Comparison of ENCODE assay signal across 23 cellular contexts in the genomic region with DNA sequence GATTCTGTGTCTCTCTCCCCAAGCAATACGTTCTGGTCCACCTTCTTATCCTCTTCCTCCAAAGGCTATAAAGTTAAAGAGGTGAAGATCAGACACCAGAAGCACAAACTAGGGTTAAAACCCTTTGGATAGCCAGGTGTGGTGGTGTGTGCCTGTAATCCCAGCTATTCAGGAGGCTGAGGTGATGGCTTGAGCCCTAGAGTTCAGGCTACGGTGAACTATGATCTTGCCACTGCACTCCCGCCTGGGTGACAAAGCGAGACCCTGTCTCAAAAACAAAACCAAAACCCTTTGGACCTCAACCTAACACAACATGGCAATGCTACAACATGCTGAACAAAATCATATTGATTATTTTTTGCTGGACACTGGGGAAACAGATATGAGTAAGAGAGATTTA. TPM values are rescaled to one million over a fixed set of nuclear protein-coding genes. Genes with fewer than 3 reads are reported as not detected.
DNase-seq lines count a peak whose midpoint lies in the region; ATAC-seq and TF ChIP-seq lines count a peak whose summit lies in the region.
"Had no signal": no experiment of that assay in that cellular context is flagged by ENCODE, and none has a peak within 500 bp of the region (broad histone marks: within the 10 kb centered on the region; RNA-seq: fewer than 3 reads in every experiment).

No MANE protein-coding gene starts in this region.

- TF ChIP-seq CTCF in DND-41 (IDR thresholded peaks at IDR 0.05; ENCODE audit: borderline replicate concordance, extremely low read depth, low read length, poor library complexity, severe bottlenecking) (no peak), liver (IDR thresholded peaks at IDR 0.05; ENCODE audit: low read depth, low read length, missing input control) (no peak), GM10266 (IDR thresholded peaks at IDR 0.05; ENCODE audit: control insufficient read depth, insufficient read depth, low read depth, missing control alignments) (no peak)

- POLR2A ChIA-PET in activated CD8-positive, alpha-beta T cell treated with anti-CD3 and anti-CD28 coated beads, Interleukin-2, amount 10 ng/mL, durations not matched to agents 7 days and 5 days (lab: Charles Lee): no interaction called here

- DNase-seq in CD4-positive, CD25-positive, alpha-beta regulatory T cell: no peak
- DNase-seq in DND-41 (no peak), H4 (ENCODE audit: low spot score) (no peak), GM10266 (ENCODE audit: extremely low spot score) (no peak), inferior parietal cortex (ENCODE audit: extremely low spot score) (no peak)
- DNase-seq in activated CD8-positive, alpha-beta T cell treated with anti-CD3 and anti-CD28 coated beads, Interleukin-2, amount 10 ng/mL, durations not matched to agents 7 days and 5 days: no peak
- DNase-seq: activated CD4-positive, alpha-beta T cell treated with anti-CD3 and anti-CD28 coated beads, Interleukin-2, amount 10 ng/mL, durations not matched to agents 7 days and 5 days; activated T-cell treated with anti-CD3 and anti-CD28 coated beads for 4 hours; Calu3; colonic mucosa; glutamatergic neuron; left colon; midbrain; NCI-H146; NCI-H2171; NCI-H526 treated with DMSO at 0.1 percent for 48 hours; SHP77; small intestine; upper lobe of left lung had no signal

- CTCF ChIA-PET in activated CD8-positive, alpha-beta T cell treated with anti-CD3 and anti-CD28 coated beads, Interleukin-2, amount 10 ng/mL, durations not matched to agents 7 days and 5 days (lab: Charles Lee): no interaction called here

- no peak overlapping the region for H3K4me2 ChIP-seq in DND-41 (ENCODE audit: insufficient read depth, low read length)
- H3K4me2 ChIP-seq: neural progenitor cell had no signal

- peaks cover 100% of the 10 kb centered on the region for H3K79me2 ChIP-seq in DND-41 (ENCODE audit: insufficient read depth, low read length)

- peak overlapping the region in 1 of 4 donors; percentile 47 for H3K4me3 Mint-ChIP-seq in CD4-positive, CD25-positive, alpha-beta regulatory T cell
- H3K4me3 Mint-ChIP-seq in activated CD8-positive, alpha-beta T cell treated with anti-CD3 and anti-CD28 coated beads, Interleukin-2, amount 10 ng/mL, durations not matched to agents 7 days and 5 days: no peak overlapping the region
- H3K4me3 Mint-ChIP-seq: activated CD4-positive, alpha-beta T cell treated with anti-CD3 and anti-CD28 coated beads, Interleukin-2, amount 10 ng/mL, durations not matched to agents 7 days and 5 days; brain; neural progenitor cell had no signal

- peaks cover 35 to 88% (median 69%) of the 10 kb centered on the region in 4 donors for H3K4me1 Mint-ChIP-seq in CD4-positive, CD25-positive, alpha-beta regulatory T cell
- H3K4me1 Mint-ChIP-seq in activated CD8-positive, alpha-beta T cell treated with anti-CD3 and anti-CD28 coated beads, Interleukin-2, amount 10 ng/mL, durations not matched to agents 7 days and 5 days (ENCODE audit: low read depth): peaks cover 44% of the 10 kb centered on the region
- H3K4me1 Mint-ChIP-seq: neural progenitor cell had no signal

- peak overlapping the region; percentile 53 to 80 (median 68) for H3K27ac Mint-ChIP-seq in CD4-positive, CD25-positive, alpha-beta regulatory T cell
- peak overlapping the region; percentile 11 for H3K27ac Mint-ChIP-seq in activated CD8-positive, alpha-beta T cell treated with anti-CD3 and anti-CD28 coated beads, Interleukin-2, amount 10 ng/mL, durations not matched to agents 7 days and 5 days
- H3K27ac Mint-ChIP-seq: activated CD4-positive, alpha-beta T cell treated with anti-CD3 and anti-CD28 coated beads, Interleukin-2, amount 10 ng/mL, durations not matched to agents 7 days and 5 days; neural progenitor cell had no signal

- TF ChIP-seq RAD21 in liver (IDR thresholded peaks at IDR 0.05): no peak

- no peak overlapping the region for H2AFZ ChIP-seq in DND-41 (ENCODE audit: low read depth, low read length)
- H2AFZ ChIP-seq: neural progenitor cell had no signal

- peaks cover 35% of the 10 kb centered on the region for H3K36me3 ChIP-seq in CD4-positive, CD25-positive, alpha-beta regulatory T cell (ENCODE audit: control insufficient read depth, insufficient read depth, low read length)
- H3K36me3 ChIP-seq in DND-41 (ENCODE audit: insufficient read depth, low read length) (peaks cover 50% of the 10 kb centered on the region), liver (ENCODE audit: control insufficient read depth in 4 of 4, insufficient read depth in 3 of 4, low read depth in 1 of 4, low read length in 3 of 4) (peaks cover 0 to 15% (median 10%) of the 10 kb centered on the region in 4 donors)
- H3K36me3 ChIP-seq: colonic mucosa, neural progenitor cell had no signal

- WGBS in liver: 91% methylated on average over 4 of the region's 4 CpGs

- peak overlapping the region; percentile 1 for H3K27ac ChIP-seq in CD4-positive, CD25-positive, alpha-beta regulatory T cell (ENCODE audit: insufficient read depth, low read length, poor library complexity, severe bottlenecking)
- no peak overlapping the region for H3K27ac ChIP-seq in DND-41 (ENCODE audit: low read length)
- H3K27ac ChIP-seq in liver (ENCODE audit: low read depth in 1 of 2, low read length in 2 of 2): no peak overlapping the region
- H3K27ac ChIP-seq: colonic mucosa, neural progenitor cell, upper lobe of left lung had no signal

- H3K36me3 Mint-ChIP-seq in CD4-positive, CD25-positive, alpha-beta regulatory T cell: peaks cover 38% of the 10 kb centered on the region
- peaks cover 47% of the 10 kb centered on the region for H3K36me3 Mint-ChIP-seq in activated CD8-positive, alpha-beta T cell treated with anti-CD3 and anti-CD28 coated beads, Interleukin-2, amount 10 ng/mL, durations not matched to agents 7 days and 5 days (ENCODE audit: low read depth)

- no peak for ATAC-seq in CD4-positive, CD25-positive, alpha-beta regulatory T cell (ENCODE audit: low read depth in 2 of 2)
- 0 out of 3 replicates have a peak, but pooled peaks have one; percentile 19 for ATAC-seq in DND-41 (ENCODE audit: insufficient read depth, low read depth)
- ATAC-seq in activated CD8-positive, alpha-beta T cell treated with anti-CD3 and anti-CD28 coated beads, Interleukin-2, amount 10 ng/mL, durations not matched to agents 7 days and 5 days: no peak
- ATAC-seq in GM18868 (IDR thresholded peaks at IDR 0.05; ENCODE audit: unreplicated experiment): no peak
- ATAC-seq: left colon had no signal

- H3K27me3 ChIP-seq in CD4-positive, CD25-positive, alpha-beta regulatory T cell (ENCODE audit: control insufficient read depth, insufficient read depth, low read length): no peaks in the 10 kb centered on the region
- no peaks in the 10 kb centered on the region for H3K27me3 ChIP-seq in DND-41 (ENCODE audit: insufficient read depth, low read length, poor library complexity)
- no peaks in the 10 kb centered on the region for H3K27me3 ChIP-seq in liver (ENCODE audit: control insufficient read depth in 4 of 4, insufficient read depth in 4 of 4, low read length in 3 of 4)
- H3K27me3 ChIP-seq: colonic mucosa, neural progenitor cell, upper lobe of left lung had no signal

- H3K9me3 Mint-ChIP-seq in CD4-positive, CD25-positive, alpha-beta regulatory T cell: no peaks in the 10 kb centered on the region
- H3K9me3 Mint-ChIP-seq in activated CD8-positive, alpha-beta T cell treated with anti-CD3 and anti-CD28 coated beads, Interleukin-2, amount 10 ng/mL, durations not matched to agents 7 days and 5 days (ENCODE audit: insufficient read depth): no peaks in the 10 kb centered on the region
- H3K9me3 Mint-ChIP-seq: activated CD4-positive, alpha-beta T cell treated with anti-CD3 and anti-CD28 coated beads, Interleukin-2, amount 10 ng/mL, durations not matched to agents 7 days and 5 days had no signal

- no peaks in the 10 kb centered on the region for H3K9me3 ChIP-seq in CD4-positive, CD25-positive, alpha-beta regulatory T cell (ENCODE audit: control insufficient read depth in 2 of 2, low read length in 2 of 2)
- H3K9me3 ChIP-seq in DND-41 (ENCODE audit: insufficient read depth, low read length, severe bottlenecking) (no peaks in the 10 kb centered on the region), liver (ENCODE audit: control insufficient read depth in 4 of 4, low read length in 3 of 4) (no peaks in the 10 kb centered on the region)
- H3K9me3 ChIP-seq: colonic mucosa, upper lobe of left lung had no signal

- no peaks in the 10 kb centered on the region for H3K27me3 Mint-ChIP-seq in CD4-positive, CD25-positive, alpha-beta regulatory T cell
- H3K27me3 Mint-ChIP-seq in activated CD8-positive, alpha-beta T cell treated with anti-CD3 and anti-CD28 coated beads, Interleukin-2, amount 10 ng/mL, durations not matched to agents 7 days and 5 days (ENCODE audit: low read depth): no peaks in the 10 kb centered on the region
- H3K27me3 Mint-ChIP-seq: activated CD4-positive, alpha-beta T cell treated with anti-CD3 and anti-CD28 coated beads, Interleukin-2, amount 10 ng/mL, durations not matched to agents 7 days and 5 days; brain had no signal

- no peak overlapping the region for H3K4me3 ChIP-seq in CD4-positive, CD25-positive, alpha-beta regulatory T cell (ENCODE audit: low read depth, low read length)
- H3K4me3 ChIP-seq in DND-41 (ENCODE audit: low read depth in 1 of 2, low read length in 2 of 2): no peak overlapping the region
- H3K4me3 ChIP-seq in liver (ENCODE audit: low read depth in 1 of 3, low read length in 3 of 3): no peak overlapping the region
- H3K4me3 ChIP-seq: colonic mucosa, neural progenitor cell, upper lobe of left lung had no signal

- H4K20me1 ChIP-seq in DND-41 (ENCODE audit: insufficient read depth, low read length): peaks cover 92% of the 10 kb centered on the region

- no peak overlapping the region for H3K9ac ChIP-seq in DND-41 (ENCODE audit: low read depth, low read length)
- no peak overlapping the region for H3K9ac ChIP-seq in liver (ENCODE audit: low read depth in 1 of 2, low read length in 2 of 2)
- H3K9ac ChIP-seq: neural progenitor cell had no signal

- peaks cover 31% of the 10 kb centered on the region for H3K4me1 ChIP-seq in CD4-positive, CD25-positive, alpha-beta regulatory T cell (ENCODE audit: control insufficient read depth, insufficient read depth, low read length, poor library complexity, severe bottlenecking)
- no peaks in the 10 kb centered on the region for H3K4me1 ChIP-seq in DND-41 (ENCODE audit: insufficient read depth, low read length)
- H3K4me1 ChIP-seq in liver (ENCODE audit: control insufficient read depth in 4 of 4, insufficient read depth in 4 of 4, low read length in 3 of 4): peaks cover 0 to 11% (median 7%) of the 10 kb centered on the region in 4 donors
- H3K4me1 ChIP-seq: neural progenitor cell had no signal

TF ChIP-seq in liver, 16 proteins besides CTCF, POLR2A, EP300 and RAD21:
- TF ChIP-seq GABPA (IDR thresholded peaks at IDR 0.05 in 1 of 2, conservative IDR thresholded peaks at IDR 0.05 in 1 of 2) (no peak), JUND (IDR thresholded peaks at IDR 0.05) (no peak), HNF4A (conservative IDR thresholded peaks at IDR 0.05) (peak; percentile 10 to 23)

RNA-seq across cellular contexts. Expression of gene MSL2, which starts 43.2 kb away (rescaled TPM):
- total RNA-seq in CD4-positive, CD25-positive, alpha-beta regulatory T cell: 146 TPM
- 10 to 100 TPM; 31.2 to 52.1 (median 35.4) TPM for polyA plus RNA-seq in CD4-positive, CD25-positive, alpha-beta regulatory T cell
- 10 to 100 TPM; 50.7 to 54.0 TPM for total RNA-seq in activated CD8-positive, alpha-beta T cell treated with anti-CD3 and anti-CD28 coated beads, Interleukin-2, amount 10 ng/mL, durations not matched to agents 7 days and 5 days
- total RNA-seq in liver: 10 to 100 TPM; 13.8 to 18.7 TPM
- polyA plus RNA-seq in liver: 1 to 10 TPM; 2.7 to 4.4 TPM
- 12.7 and 38.6 TPM in 2 replicates for total RNA-seq in H4 (2014; rRNA removed; shearing (Covaris generic))
